1 cellular context compared by ENCODE assay signal in the genomic region with DNA sequence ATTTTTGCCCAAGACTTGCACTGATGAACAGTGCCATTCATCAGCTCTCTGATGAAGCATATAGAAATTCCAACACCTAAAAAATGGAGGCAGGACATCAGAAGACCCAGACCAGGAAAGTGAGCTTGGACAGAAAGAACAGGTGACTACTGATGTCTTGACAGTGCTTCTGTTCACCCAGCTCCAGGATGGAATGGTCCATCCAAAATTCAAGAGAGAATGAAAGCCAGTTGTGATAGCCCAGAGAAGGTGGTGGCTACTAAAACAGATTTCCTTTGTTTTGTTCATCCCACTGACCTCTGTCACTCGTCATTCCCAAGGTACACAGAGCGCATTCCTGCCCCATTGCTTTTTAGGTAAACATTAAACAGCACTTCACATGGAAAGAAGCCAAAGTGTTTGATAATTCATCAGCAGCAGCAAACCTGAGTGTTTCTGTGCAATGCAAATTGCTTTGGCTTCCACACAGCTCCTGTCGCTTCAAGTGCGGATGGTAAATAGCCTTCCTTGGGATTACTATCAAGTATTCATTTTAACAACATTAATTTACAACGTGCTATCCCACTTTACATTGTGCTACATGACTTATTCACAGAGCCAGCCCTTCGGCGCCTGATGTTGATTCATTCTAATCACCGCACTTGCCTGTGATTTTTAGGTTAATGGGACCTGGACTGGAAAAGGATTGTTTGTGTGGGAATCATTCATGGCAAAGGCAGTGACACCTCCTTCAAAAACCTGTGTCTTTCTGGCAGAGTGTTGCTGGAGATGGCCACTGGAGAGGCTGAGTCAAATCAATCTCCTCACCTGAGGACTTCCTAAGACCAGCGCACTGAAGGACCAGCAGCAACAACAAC.
TF ChIP-seq lines count a peak whose summit lies in the region.

No MANE protein-coding gene starts in this region.

TF ChIP-seq in HepG2, 621 proteins besides CTCF, POLR2A, EP300 and RAD21 (continued from another document and continues in another):
- TF ChIP-seq, protein P1, sequence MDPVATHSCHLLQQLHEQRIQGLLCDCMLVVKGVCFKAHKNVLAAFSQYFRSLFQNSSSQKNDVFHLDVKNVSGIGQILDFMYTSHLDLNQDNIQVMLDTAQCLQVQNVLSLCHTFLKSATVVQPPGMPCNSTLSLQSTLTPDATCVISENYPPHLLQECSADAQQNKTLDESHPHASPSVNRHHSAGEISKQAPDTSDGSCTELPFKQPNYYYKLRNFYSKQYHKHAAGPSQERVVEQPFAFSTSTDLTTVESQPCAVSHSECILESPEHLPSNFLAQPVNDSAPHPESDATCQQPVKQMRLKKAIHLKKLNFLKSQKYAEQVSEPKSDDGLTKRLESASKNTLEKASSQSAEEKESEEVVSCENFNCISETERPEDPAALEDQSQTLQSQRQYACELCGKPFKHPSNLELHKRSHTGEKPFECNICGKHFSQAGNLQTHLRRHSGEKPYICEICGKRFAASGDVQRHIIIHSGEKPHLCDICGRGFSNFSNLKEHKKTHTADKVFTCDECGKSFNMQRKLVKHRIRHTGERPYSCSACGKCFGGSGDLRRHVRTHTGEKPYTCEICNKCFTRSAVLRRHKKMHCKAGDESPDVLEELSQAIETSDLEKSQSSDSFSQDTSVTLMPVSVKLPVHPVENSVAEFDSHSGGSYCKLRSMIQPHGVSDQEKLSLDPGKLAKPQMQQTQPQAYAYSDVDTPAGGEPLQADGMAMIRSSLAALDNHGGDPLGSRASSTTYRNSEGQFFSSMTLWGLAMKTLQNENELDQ (CRISPR knock-in tag; IDR thresholded peaks at IDR 0.05; ENCODE audit: borderline replicate concordance) = no peak
- TF ChIP-seq MXD4 (CRISPR knock-in tag; IDR thresholded peaks at IDR 0.05) = peak; percentile 75; the same call in 1 of the 2 replicates
- 0 out of 2 replicates have a peak, but pooled peaks have one; percentile 39 for TF ChIP-seq SRF (IDR thresholded peaks at IDR 0.05; ENCODE audit: low read depth, low read length)
- no peak for TF ChIP-seq HOXA7 (CRISPR knock-in tag; IDR thresholded peaks at IDR 0.05)
- no peak; the same call in 1 of the 2 replicates for TF ChIP-seq SSRP1 (CRISPR knock-in tag; IDR thresholded peaks at IDR 0.05)
- TF ChIP-seq, protein P2, sequence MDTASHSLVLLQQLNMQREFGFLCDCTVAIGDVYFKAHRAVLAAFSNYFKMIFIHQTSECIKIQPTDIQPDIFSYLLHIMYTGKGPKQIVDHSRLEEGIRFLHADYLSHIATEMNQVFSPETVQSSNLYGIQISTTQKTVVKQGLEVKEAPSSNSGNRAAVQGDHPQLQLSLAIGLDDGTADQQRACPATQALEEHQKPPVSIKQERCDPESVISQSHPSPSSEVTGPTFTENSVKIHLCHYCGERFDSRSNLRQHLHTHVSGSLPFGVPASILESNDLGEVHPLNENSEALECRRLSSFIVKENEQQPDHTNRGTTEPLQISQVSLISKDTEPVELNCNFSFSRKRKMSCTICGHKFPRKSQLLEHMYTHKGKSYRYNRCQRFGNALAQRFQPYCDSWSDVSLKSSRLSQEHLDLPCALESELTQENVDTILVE (CRISPR knock-in tag; IDR thresholded peaks at IDR 0.05) = peak; percentile 81
- peak; percentile 52; the same call in 1 of the 2 replicates for TF ChIP-seq KMT2B (CRISPR knock-in tag; IDR thresholded peaks at IDR 0.05)
- TF ChIP-seq ZNF556 (CRISPR knock-in tag; IDR thresholded peaks at IDR 0.05; ENCODE audit: borderline replicate concordance) = peak; percentile 95; the same call in 1 of the 2 replicates
- peak; percentile 44; the same call in 1 of the 2 replicates for TF ChIP-seq ZSCAN21 (CRISPR knock-in tag; IDR thresholded peaks at IDR 0.05; ENCODE audit: borderline replicate concordance)
- no peak; the same call in 1 of the 2 replicates for TF ChIP-seq ZNF225 (CRISPR knock-in tag; IDR thresholded peaks at IDR 0.05)
- TF ChIP-seq, protein P3, sequence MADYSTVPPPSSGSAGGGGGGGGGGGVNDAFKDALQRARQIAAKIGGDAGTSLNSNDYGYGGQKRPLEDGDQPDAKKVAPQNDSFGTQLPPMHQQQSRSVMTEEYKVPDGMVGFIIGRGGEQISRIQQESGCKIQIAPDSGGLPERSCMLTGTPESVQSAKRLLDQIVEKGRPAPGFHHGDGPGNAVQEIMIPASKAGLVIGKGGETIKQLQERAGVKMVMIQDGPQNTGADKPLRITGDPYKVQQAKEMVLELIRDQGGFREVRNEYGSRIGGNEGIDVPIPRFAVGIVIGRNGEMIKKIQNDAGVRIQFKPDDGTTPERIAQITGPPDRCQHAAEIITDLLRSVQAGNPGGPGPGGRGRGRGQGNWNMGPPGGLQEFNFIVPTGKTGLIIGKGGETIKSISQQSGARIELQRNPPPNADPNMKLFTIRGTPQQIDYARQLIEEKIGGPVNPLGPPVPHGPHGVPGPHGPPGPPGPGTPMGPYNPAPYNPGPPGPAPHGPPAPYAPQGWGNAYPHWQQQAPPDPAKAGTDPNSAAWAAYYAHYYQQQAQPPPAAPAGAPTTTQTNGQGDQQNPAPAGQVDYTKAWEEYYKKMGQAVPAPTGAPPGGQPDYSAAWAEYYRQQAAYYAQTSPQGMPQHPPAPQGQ (CRISPR knock-in tag; IDR thresholded peaks at IDR 0.05; ENCODE audit: borderline replicate concordance) = no peak
- TF ChIP-seq ZKSCAN5 (CRISPR knock-in tag; IDR thresholded peaks at IDR 0.05) = no peak
- TF ChIP-seq SOX13 (IDR thresholded peaks at IDR 0.05) = peak; percentile 95
- peak in 1 of 2 experiments; percentile 100; a peak in 2 of 4 replicates for TF ChIP-seq SOX13 (CRISPR knock-in tag; conservative IDR thresholded peaks at IDR 0.05 in 1 of 2, IDR thresholded peaks at IDR 0.05 in 1 of 2)
- TF ChIP-seq FOXM1 (CRISPR knock-in tag; IDR thresholded peaks at IDR 0.05) = no peak
- TF ChIP-seq AHR (CRISPR knock-in tag; IDR thresholded peaks at IDR 0.05) = no peak; the same call in 1 of the 2 replicates
- TF ChIP-seq SETDB1 (CRISPR knock-in tag; IDR thresholded peaks at IDR 0.05; ENCODE audit: borderline replicate concordance) = no peak
- TF ChIP-seq ZNF614 (CRISPR knock-in tag; IDR thresholded peaks at IDR 0.05; ENCODE audit: borderline replicate concordance) = peak; percentile 96
- TF ChIP-seq CBFB (CRISPR knock-in tag; IDR thresholded peaks at IDR 0.05) = no peak
- peak; percentile 83 for TF ChIP-seq FOXA1 (IDR thresholded peaks at IDR 0.05)
- peak; percentile 99 for TF ChIP-seq FOXA1 (CRISPR knock-in tag; IDR thresholded peaks at IDR 0.05)
- TF ChIP-seq, protein P4, sequence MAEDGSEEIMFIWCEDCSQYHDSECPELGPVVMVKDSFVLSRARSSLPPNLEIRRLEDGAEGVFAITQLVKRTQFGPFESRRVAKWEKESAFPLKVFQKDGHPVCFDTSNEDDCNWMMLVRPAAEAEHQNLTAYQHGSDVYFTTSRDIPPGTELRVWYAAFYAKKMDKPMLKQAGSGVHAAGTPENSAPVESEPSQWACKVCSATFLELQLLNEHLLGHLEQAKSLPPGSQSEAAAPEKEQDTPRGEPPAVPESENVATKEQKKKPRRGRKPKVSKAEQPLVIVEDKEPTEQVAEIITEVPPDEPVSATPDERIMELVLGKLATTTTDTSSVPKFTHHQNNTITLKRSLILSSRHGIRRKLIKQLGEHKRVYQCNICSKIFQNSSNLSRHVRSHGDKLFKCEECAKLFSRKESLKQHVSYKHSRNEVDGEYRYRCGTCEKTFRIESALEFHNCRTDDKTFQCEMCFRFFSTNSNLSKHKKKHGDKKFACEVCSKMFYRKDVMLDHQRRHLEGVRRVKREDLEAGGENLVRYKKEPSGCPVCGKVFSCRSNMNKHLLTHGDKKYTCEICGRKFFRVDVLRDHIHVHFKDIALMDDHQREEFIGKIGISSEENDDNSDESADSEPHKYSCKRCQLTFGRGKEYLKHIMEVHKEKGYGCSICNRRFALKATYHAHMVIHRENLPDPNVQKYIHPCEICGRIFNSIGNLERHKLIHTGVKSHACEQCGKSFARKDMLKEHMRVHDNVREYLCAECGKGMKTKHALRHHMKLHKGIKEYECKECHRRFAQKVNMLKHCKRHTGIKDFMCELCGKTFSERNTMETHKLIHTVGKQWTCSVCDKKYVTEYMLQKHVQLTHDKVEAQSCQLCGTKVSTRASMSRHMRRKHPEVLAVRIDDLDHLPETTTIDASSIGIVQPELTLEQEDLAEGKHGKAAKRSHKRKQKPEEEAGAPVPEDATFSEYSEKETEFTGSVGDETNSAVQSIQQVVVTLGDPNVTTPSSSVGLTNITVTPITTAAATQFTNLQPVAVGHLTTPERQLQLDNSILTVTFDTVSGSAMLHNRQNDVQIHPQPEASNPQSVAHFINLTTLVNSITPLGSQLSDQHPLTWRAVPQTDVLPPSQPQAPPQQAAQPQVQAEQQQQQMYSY (CRISPR knock-in tag; IDR thresholded peaks at IDR 0.05) = 0 out of 2 replicates have a peak, but pooled peaks have one; percentile 45
- no peak for TF ChIP-seq ZNF589 (CRISPR knock-in tag; conservative IDR thresholded peaks at IDR 0.05)
- peak; percentile 43; the same call in 1 of the 2 replicates for TF ChIP-seq NCOA1 (CRISPR knock-in tag; IDR thresholded peaks at IDR 0.05)
- TF ChIP-seq ZNF264 (CRISPR knock-in tag; IDR thresholded peaks at IDR 0.05) = peak; percentile 83; the same call in 1 of the 2 replicates
- TF ChIP-seq, protein P5, sequence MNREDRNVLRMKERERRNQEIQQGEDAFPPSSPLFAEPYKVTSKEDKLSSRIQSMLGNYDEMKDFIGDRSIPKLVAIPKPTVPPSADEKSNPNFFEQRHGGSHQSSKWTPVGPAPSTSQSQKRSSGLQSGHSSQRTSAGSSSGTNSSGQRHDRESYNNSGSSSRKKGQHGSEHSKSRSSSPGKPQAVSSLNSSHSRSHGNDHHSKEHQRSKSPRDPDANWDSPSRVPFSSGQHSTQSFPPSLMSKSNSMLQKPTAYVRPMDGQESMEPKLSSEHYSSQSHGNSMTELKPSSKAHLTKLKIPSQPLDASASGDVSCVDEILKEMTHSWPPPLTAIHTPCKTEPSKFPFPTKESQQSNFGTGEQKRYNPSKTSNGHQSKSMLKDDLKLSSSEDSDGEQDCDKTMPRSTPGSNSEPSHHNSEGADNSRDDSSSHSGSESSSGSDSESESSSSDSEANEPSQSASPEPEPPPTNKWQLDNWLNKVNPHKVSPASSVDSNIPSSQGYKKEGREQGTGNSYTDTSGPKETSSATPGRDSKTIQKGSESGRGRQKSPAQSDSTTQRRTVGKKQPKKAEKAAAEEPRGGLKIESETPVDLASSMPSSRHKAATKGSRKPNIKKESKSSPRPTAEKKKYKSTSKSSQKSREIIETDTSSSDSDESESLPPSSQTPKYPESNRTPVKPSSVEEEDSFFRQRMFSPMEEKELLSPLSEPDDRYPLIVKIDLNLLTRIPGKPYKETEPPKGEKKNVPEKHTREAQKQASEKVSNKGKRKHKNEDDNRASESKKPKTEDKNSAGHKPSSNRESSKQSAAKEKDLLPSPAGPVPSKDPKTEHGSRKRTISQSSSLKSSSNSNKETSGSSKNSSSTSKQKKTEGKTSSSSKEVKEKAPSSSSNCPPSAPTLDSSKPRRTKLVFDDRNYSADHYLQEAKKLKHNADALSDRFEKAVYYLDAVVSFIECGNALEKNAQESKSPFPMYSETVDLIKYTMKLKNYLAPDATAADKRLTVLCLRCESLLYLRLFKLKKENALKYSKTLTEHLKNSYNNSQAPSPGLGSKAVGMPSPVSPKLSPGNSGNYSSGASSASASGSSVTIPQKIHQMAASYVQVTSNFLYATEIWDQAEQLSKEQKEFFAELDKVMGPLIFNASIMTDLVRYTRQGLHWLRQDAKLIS (CRISPR knock-in tag; IDR thresholded peaks at IDR 0.05) = no peak
- no peak for TF ChIP-seq ZNF446 (CRISPR knock-in tag; IDR thresholded peaks at IDR 0.05)
- no peak for TF ChIP-seq AGO2 (optimal IDR thresholded peaks at IDR 0.05; ENCODE audit: low read depth, low read length)
- TF ChIP-seq ZNF788 (CRISPR knock-in tag; IDR thresholded peaks at IDR 0.05; ENCODE audit: borderline replicate concordance) = peak; percentile 95
- TF ChIP-seq ZNF34 (CRISPR knock-in tag; IDR thresholded peaks at IDR 0.05; ENCODE audit: borderline replicate concordance) = no peak
- TF ChIP-seq ZKSCAN8 (CRISPR knock-in tag; IDR thresholded peaks at IDR 0.05; ENCODE audit: borderline replicate concordance) = peak; percentile 91; the same call in 1 of the 2 replicates
- no peak for TF ChIP-seq JDP2 (CRISPR knock-in tag; IDR thresholded peaks at IDR 0.05; ENCODE audit: borderline replicate concordance)
- TF ChIP-seq, protein P6, sequence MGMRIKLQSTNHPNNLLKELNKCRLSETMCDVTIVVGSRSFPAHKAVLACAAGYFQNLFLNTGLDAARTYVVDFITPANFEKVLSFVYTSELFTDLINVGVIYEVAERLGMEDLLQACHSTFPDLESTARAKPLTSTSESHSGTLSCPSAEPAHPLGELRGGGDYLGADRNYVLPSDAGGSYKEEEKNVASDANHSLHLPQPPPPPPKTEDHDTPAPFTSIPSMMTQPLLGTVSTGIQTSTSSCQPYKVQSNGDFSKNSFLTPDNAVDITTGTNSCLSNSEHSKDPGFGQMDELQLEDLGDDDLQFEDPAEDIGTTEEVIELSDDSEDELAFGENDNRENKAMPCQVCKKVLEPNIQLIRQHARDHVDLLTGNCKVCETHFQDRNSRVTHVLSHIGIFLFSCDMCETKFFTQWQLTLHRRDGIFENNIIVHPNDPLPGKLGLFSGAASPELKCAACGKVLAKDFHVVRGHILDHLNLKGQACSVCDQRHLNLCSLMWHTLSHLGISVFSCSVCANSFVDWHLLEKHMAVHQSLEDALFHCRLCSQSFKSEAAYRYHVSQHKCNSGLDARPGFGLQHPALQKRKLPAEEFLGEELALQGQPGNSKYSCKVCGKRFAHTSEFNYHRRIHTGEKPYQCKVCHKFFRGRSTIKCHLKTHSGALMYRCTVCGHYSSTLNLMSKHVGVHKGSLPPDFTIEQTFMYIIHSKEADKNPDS (CRISPR knock-in tag; IDR thresholded peaks at IDR 0.05) = no peak
- TF ChIP-seq, protein P7, sequence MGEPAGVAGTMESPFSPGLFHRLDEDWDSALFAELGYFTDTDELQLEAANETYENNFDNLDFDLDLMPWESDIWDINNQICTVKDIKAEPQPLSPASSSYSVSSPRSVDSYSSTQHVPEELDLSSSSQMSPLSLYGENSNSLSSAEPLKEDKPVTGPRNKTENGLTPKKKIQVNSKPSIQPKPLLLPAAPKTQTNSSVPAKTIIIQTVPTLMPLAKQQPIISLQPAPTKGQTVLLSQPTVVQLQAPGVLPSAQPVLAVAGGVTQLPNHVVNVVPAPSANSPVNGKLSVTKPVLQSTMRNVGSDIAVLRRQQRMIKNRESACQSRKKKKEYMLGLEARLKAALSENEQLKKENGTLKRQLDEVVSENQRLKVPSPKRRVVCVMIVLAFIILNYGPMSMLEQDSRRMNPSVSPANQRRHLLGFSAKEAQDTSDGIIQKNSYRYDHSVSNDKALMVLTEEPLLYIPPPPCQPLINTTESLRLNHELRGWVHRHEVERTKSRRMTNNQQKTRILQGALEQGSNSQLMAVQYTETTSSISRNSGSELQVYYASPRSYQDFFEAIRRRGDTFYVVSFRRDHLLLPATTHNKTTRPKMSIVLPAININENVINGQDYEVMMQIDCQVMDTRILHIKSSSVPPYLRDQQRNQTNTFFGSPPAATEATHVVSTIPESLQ (CRISPR knock-in tag; conservative IDR thresholded peaks at IDR 0.05) = no peak
- TF ChIP-seq, protein P8, sequence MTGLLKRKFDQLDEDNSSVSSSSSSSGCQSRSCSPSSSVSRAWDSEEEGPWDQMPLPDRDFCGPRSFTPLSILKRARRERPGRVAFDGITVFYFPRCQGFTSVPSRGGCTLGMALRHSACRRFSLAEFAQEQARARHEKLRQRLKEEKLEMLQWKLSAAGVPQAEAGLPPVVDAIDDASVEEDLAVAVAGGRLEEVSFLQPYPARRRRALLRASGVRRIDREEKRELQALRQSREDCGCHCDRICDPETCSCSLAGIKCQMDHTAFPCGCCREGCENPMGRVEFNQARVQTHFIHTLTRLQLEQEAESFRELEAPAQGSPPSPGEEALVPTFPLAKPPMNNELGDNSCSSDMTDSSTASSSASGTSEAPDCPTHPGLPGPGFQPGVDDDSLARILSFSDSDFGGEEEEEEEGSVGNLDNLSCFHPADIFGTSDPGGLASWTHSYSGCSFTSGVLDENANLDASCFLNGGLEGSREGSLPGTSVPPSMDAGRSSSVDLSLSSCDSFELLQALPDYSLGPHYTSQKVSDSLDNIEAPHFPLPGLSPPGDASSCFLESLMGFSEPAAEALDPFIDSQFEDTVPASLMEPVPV (CRISPR knock-in tag; IDR thresholded peaks at IDR 0.05) = no peak
